19 cellular contexts compared by ENCODE assay signal in genomic region chr1:220717800-220718640, GRCh38. TPM values are rescaled to one million over a fixed set of nuclear protein-coding genes. Genes with fewer than 3 reads are reported as not detected.
DNase-seq lines count a peak whose midpoint lies in the region; ATAC-seq and TF ChIP-seq lines count a peak whose summit lies in the region.
"Had no signal": no experiment of that assay in that cellular context is flagged by ENCODE, and none has a peak within 500 bp of the region (broad histone marks: within the 10 kb centered on the region; RNA-seq: fewer than 3 reads in every experiment).

No MANE protein-coding gene starts in this region.

- H3K36me3 Mint-ChIP-seq in MCF 10A (ENCODE audit: insufficient read depth, unreplicated experiment): no peaks in the 10 kb centered on the region

- TF ChIP-seq POLR2A in GM19099 (IDR thresholded peaks at IDR 0.05; ENCODE audit: extremely low read depth, insufficient read length, low read depth) (peak; percentile 53), vagina (IDR thresholded peaks at IDR 0.05) (no peak)

- TF ChIP-seq CTCF in MCF 10A (IDR thresholded peaks at IDR 0.05; ENCODE audit: unreplicated experiment) (no peak), vagina (IDR thresholded peaks at IDR 0.05) (no peak)

- CTCF ChIA-PET in MCF 10A (lab: Yijun Ruan, JAX): interaction anchor here (0.7 to 1.0 kb wide), 4 partner anchors 15 to 503 kb away, joined by 3 to 10 read pairs (median 3); no protein-coding TSS in a partner anchor

- no peak overlapping the region for H3K4me3 ChIP-seq in vagina
- H3K4me3 ChIP-seq: ascending aorta, heart left ventricle, pancreas, uterus had no signal

- no peaks in the 10 kb centered on the region for H3K9me3 Mint-ChIP-seq in MCF 10A (ENCODE audit: unreplicated experiment)

- H3K27ac Mint-ChIP-seq in MCF 10A (ENCODE audit: low read depth, unreplicated experiment): no peak overlapping the region
- H3K27ac Mint-ChIP-seq: activated naive CD4-positive, alpha-beta T cell treated with anti-CD3 and anti-CD28 coated beads for 36 hours had no signal

- no peak overlapping the region for H3K4me3 Mint-ChIP-seq in MCF 10A (ENCODE audit: unreplicated experiment)
- H3K4me3 Mint-ChIP-seq: activated naive CD4-positive, alpha-beta T cell treated with anti-CD3 and anti-CD28 coated beads for 36 hours had no signal

- H3K4me1 Mint-ChIP-seq in MCF 10A (ENCODE audit: insufficient read depth, unreplicated experiment): no peaks in the 10 kb centered on the region

- DNase-seq in posterior vena cava (ENCODE audit: low spot score) (peak; percentile 62), MCF 10A (ENCODE audit: unreplicated experiment) (no peak), vagina (ENCODE audit: extremely low spot score in 2 of 2) (no peak), foreskin melanocyte (no peak)
- DNase-seq: activated naive CD4-positive, alpha-beta T cell treated with anti-CD3 and anti-CD28 coated beads for 36 hours; heart left ventricle; KG1; NCI-H1105 treated with DMSO at 0.1 percent for 48 hours; NCI-H524; pancreas; Right ventricle myocardium superior; stimulated activated CD4-positive, alpha-beta T cell treated with anti-CD3 and anti-CD28 coated beads, Interleukin-2, amount 100 ng/mL, for 24 hours; T-helper 1 cell; uterus had no signal

- no peaks in the 10 kb centered on the region for H3K9me3 ChIP-seq in vagina
- H3K9me3 ChIP-seq: ascending aorta, pancreas, uterus had no signal

- no peaks in the 10 kb centered on the region for H3K36me3 ChIP-seq in vagina
- H3K36me3 ChIP-seq: ascending aorta, heart left ventricle, pancreas, uterus had no signal

- BruUV-seq in MCF 10A (replicated peaks; lab: Mats Ljungman, UMichigan): no TSS peak

- POLR2A ChIA-PET in MCF 10A (lab: Yijun Ruan, JAX): interaction anchor here (0.7 kb wide), 1 partner anchor 10 kb away, joined by 3 read pairs; no protein-coding TSS in a partner anchor

- H3K27ac ChIP-seq in vagina: no peak overlapping the region
- H3K27ac ChIP-seq: ascending aorta, heart left ventricle, pancreas, uterus had no signal

- intact Hi-C loops in posterior vena cava (cut with DNase I): no loop called here
- intact Hi-C loops in MCF 10A (cut with micrococcal nuclease): no loop called here
- intact Hi-C loops in vagina (cut with DNase I): no loop called here

- H3K27me3 Mint-ChIP-seq in MCF 10A (ENCODE audit: insufficient read depth, unreplicated experiment): no peaks in the 10 kb centered on the region

- ATAC-seq in GM21737 (IDR thresholded peaks at IDR 0.05; ENCODE audit: unreplicated experiment): peak; percentile 64
- peak; percentile 71 for ATAC-seq in HG03571 (IDR thresholded peaks at IDR 0.05; ENCODE audit: unreplicated experiment)
- ATAC-seq: heart left ventricle, pancreas had no signal

- no peaks in the 10 kb centered on the region for H3K27me3 ChIP-seq in vagina
- H3K27me3 ChIP-seq: ascending aorta, heart left ventricle, pancreas, uterus had no signal

- no peaks in the 10 kb centered on the region for H3K4me1 ChIP-seq in vagina
- H3K4me1 ChIP-seq: ascending aorta, pancreas, uterus had no signal

RNA-seq across cellular contexts. Expression of gene C1orf115, which starts 27.9 kb away (rescaled TPM):
- total RNA-seq in posterior vena cava: 1 to 10 TPM; 6.9 to 7.4 TPM
- 1.6 TPM in 2 replicates for total RNA-seq in MCF 10A (2022)
- 11.0 TPM for total RNA-seq in vagina
- total RNA-seq: myocyte had no signal

RNA-seq across cellular contexts. Expression of gene MTARC2, which starts 30.1 kb away (rescaled TPM):
- total RNA-seq in posterior vena cava (10 to 100 TPM; 11.8 to 15.2 TPM), MCF 10A (2022) (3.6 and 5.2 TPM in 2 replicates), vagina (14.7 TPM)
- total RNA-seq: activated naive CD4-positive, alpha-beta T cell treated with anti-CD3 and anti-CD28 coated beads for 36 hours had no signal
